8 cellular contexts compared by ENCODE assay signal in genomic region chr1:116667577-116668105, GRCh38. TPM values are rescaled to one million over a fixed set of nuclear protein-coding genes. Genes with fewer than 3 reads are reported as not detected.
DNase-seq lines count a peak whose midpoint lies in the region; ATAC-seq, FAIRE-seq and TF ChIP-seq lines count a peak whose summit lies in the region.

IGSF3 (minus strand) TSS chr1:116667733; CDS start chr1:116666326, 1,407 bp downstream.

- H3K27ac ChIP-seq in RWPE2 (ENCODE audit: poor library complexity, severe bottlenecking): peak within 1 kb of the TSS; percentile 8
- H3K27ac ChIP-seq in trophoblast cell (ENCODE audit: low read depth, low read length): peak within 1 kb of the TSS; percentile 65
- H3K27ac ChIP-seq in aorta (ENCODE audit: low read depth in 1 of 2, low read length in 2 of 2): no peak within 1 kb of the TSS

- H3K27me3 ChIP-seq in RWPE2 (ENCODE audit: insufficient read depth, poor library complexity, severe bottlenecking): no peaks in the 10 kb centered on the region
- no peaks in the 10 kb centered on the region for H3K27me3 ChIP-seq in trophoblast cell (ENCODE audit: insufficient read depth, low read length)
- no peaks in the 10 kb centered on the region for H3K27me3 ChIP-seq in aorta (ENCODE audit: control insufficient read depth in 1 of 2, insufficient read depth in 2 of 2, low read length in 1 of 2)

- peak within 1 kb of the TSS; percentile 87 for H2BK5ac ChIP-seq in trophoblast cell (ENCODE audit: low read depth, low read length, poor library complexity)

- peak within 1 kb of the TSS; percentile 88 for H2AK5ac ChIP-seq in trophoblast cell (ENCODE audit: low read length)

- H2BK12ac ChIP-seq in trophoblast cell (ENCODE audit: low read length): peak within 1 kb of the TSS; percentile 46

- peak within 1 kb of the TSS; percentile 61 for H3K4me3 Mint-ChIP-seq in activated naive CD4-positive, alpha-beta T cell treated with anti-CD3 and anti-CD28 coated beads for 36 hours

- peaks cover 20% of the 10 kb centered on the region for H3K79me2 ChIP-seq in trophoblast cell (ENCODE audit: control insufficient read depth, insufficient read depth, low read length, poor library complexity)

- peak within 1 kb of the TSS; percentile 66 for H2AFZ ChIP-seq in trophoblast cell (ENCODE audit: insufficient read depth, low read length, poor library complexity)

- H3K4ac ChIP-seq in trophoblast cell (ENCODE audit: low read depth, low read length): peak within 1 kb of the TSS; percentile 41

- no peak within 1 kb of the TSS for H3K23ac ChIP-seq in trophoblast cell (ENCODE audit: low read length)

- FAIRE-seq in GM12892 (lab: Jason Lieb, UNC): no peak

- 0 out of 2 replicates have a peak, but pooled peaks cover 5% of the 10 kb centered on the region for H3K36me3 ChIP-seq in RWPE2 (ENCODE audit: low read depth)
- peaks cover 2 to 6% of the 10 kb centered on the region in 2 experiments for H3K36me3 ChIP-seq in trophoblast cell (ENCODE audit: control insufficient read depth in 1 of 2, insufficient read depth in 2 of 2, low read length in 2 of 2)
- H3K36me3 ChIP-seq in aorta (ENCODE audit: control insufficient read depth in 1 of 2, insufficient read depth in 2 of 2, low read length in 1 of 2): no peaks in the 10 kb centered on the region

- no peaks in the 10 kb centered on the region for H3K36me3 Mint-ChIP-seq in activated naive CD4-positive, alpha-beta T cell treated with anti-CD3 and anti-CD28 coated beads for 36 hours (ENCODE audit: low read depth)

- no peaks in the 10 kb centered on the region for H3K9me3 Mint-ChIP-seq in activated naive CD4-positive, alpha-beta T cell treated with anti-CD3 and anti-CD28 coated beads for 36 hours

- H3K4me1 Mint-ChIP-seq in activated naive CD4-positive, alpha-beta T cell treated with anti-CD3 and anti-CD28 coated beads for 36 hours (ENCODE audit: low read depth): peaks cover 3% of the 10 kb centered on the region

- H2BK120ac ChIP-seq in trophoblast cell (ENCODE audit: insufficient read depth, low read length, poor library complexity): peak within 1 kb of the TSS; percentile 90

- intact Hi-C loops in activated naive CD4-positive, alpha-beta T cell treated with anti-CD3 and anti-CD28 coated beads for 36 hours (cut with micrococcal nuclease): loop anchor here (5.0 kb wide), 1 partner anchor 150 kb away; no protein-coding TSS in a partner anchor
- intact Hi-C loops in Right ventricle myocardium superior (cut with DNase I) (no loop called here), aorta (cut with DNase I) (no loop called here)

- peaks cover 7% of the 10 kb centered on the region for H3K4me1 ChIP-seq in RWPE2 (ENCODE audit: insufficient read depth, poor library complexity, severe bottlenecking)
- peaks cover 20 to 21% of the 10 kb centered on the region in 2 experiments for H3K4me1 ChIP-seq in trophoblast cell (ENCODE audit: control insufficient read depth in 1 of 2, insufficient read depth in 2 of 2, low read length in 2 of 2)
- no peaks in the 10 kb centered on the region for H3K4me1 ChIP-seq in aorta (ENCODE audit: control insufficient read depth in 1 of 2, insufficient read depth in 2 of 2, low read length in 2 of 2)

- ATAC-seq in RWPE2 (ENCODE audit: low read depth) (peak; percentile 85), Right ventricle myocardium superior (ENCODE audit: poor library complexity) (peak; percentile 94), aorta (ENCODE audit: low FRiP score) (peak; percentile 81)

- no peak within 1 kb of the TSS for H3K27ac Mint-ChIP-seq in activated naive CD4-positive, alpha-beta T cell treated with anti-CD3 and anti-CD28 coated beads for 36 hours

- H4K12ac ChIP-seq in trophoblast cell (ENCODE audit: low read depth, low read length): peak within 1 kb of the TSS; percentile 76

- H4K8ac ChIP-seq in trophoblast cell (ENCODE audit: low read depth, low read length): peak within 1 kb of the TSS; percentile 81

- WGBS in trophoblast cell (ENCODE audit: extremely low coverage, insufficient coverage, insufficient read length): no CpG with 5 or more reads among the region's 58 CpGs
- WGBS in aorta, 2 donors: 1 to 2% methylated on average over 35 to 58 of the region's 58 CpGs

- TF ChIP-seq CTCF in RWPE2 (IDR thresholded peaks at IDR 0.05; ENCODE audit: poor library complexity, severe bottlenecking): no peak

- peak within 1 kb of the TSS; percentile 86 for H3K14ac ChIP-seq in trophoblast cell (ENCODE audit: low read length)

- H3K4me3 ChIP-seq in RWPE2 (ENCODE audit: severe bottlenecking) (peak within 1 kb of the TSS; percentile 80), trophoblast cell (ENCODE audit: low read depth, low read length) (peak within 1 kb of the TSS; percentile 74), aorta (ENCODE audit: low read length in 2 of 2) (peak within 1 kb of the TSS; percentile 89 to 91)

- peaks cover 11% of the 10 kb centered on the region for H3K79me1 ChIP-seq in trophoblast cell (ENCODE audit: low read length)

- peak within 1 kb of the TSS; percentile 86 for H4K91ac ChIP-seq in trophoblast cell (ENCODE audit: low read depth, low read length)

- TF ChIP-seq POLR2A in GM12892 (IDR thresholded peaks at IDR 0.05; ENCODE audit: low read depth, low read length): no peak

- H3K4me2 ChIP-seq in trophoblast cell (ENCODE audit: low read length): peak within 1 kb of the TSS; percentile 76

- H3K9ac ChIP-seq in trophoblast cell (ENCODE audit: low read length): peak within 1 kb of the TSS; percentile 65

- H3K9me3 ChIP-seq in RWPE2 (ENCODE audit: severe bottlenecking) (no peaks in the 10 kb centered on the region), trophoblast cell (ENCODE audit: insufficient read depth, low read depth, low read length) (no peaks in the 10 kb centered on the region), aorta (ENCODE audit: control insufficient read depth, low read length) (no peaks in the 10 kb centered on the region)

- CTCF ChIA-PET in activated naive CD4-positive, alpha-beta T cell treated with anti-CD3 and anti-CD28 coated beads for 36 hours (lab: Charles Lee): interaction anchor here (0.6 to 1.4 kb wide), 3 partner anchors 40 to 93 kb away, joined by 3 to 4 read pairs (median 3); no protein-coding TSS in a partner anchor

- H3K27me3 Mint-ChIP-seq in activated naive CD4-positive, alpha-beta T cell treated with anti-CD3 and anti-CD28 coated beads for 36 hours (ENCODE audit: low read depth): peaks cover 45% of the 10 kb centered on the region

- H3K18ac ChIP-seq in trophoblast cell (ENCODE audit: low read length): peak within 1 kb of the TSS; percentile 56

- DNase-seq in GM12892 (ENCODE audit: insufficient read length) (peak; percentile 64), HUDEP-2 (lab: John Stamatoyannopoulos, UW; ENCODE audit: unreplicated experiment in 76 of 76) (peak in 42 of 76 experiments; percentile 9 to 63 (median 31)), RWPE2 (ENCODE audit: low spot score) (peak; percentile 76), Right ventricle myocardium superior (peak; percentile 89), trophoblast cell (peak; percentile 89 to 91), aorta (peak; percentile 77 to 89), cerebellar cortex (ENCODE audit: low spot score) (no peak)
- DNase-seq in activated naive CD4-positive, alpha-beta T cell treated with anti-CD3 and anti-CD28 coated beads for 36 hours: peak; percentile 53

RNA-seq across cellular contexts. Expression of gene IGSF3, which starts in this region (rescaled TPM):
- 5.0 TPM for polyA plus RNA-seq in GM12892 (2012; ENCODE audit: missing spikeins)
- under 1 TPM; 0.81 to 0.96 TPM for total RNA-seq in activated naive CD4-positive, alpha-beta T cell treated with anti-CD3 and anti-CD28 coated beads for 36 hours
- total RNA-seq in Right ventricle myocardium superior (17.5 TPM), aorta (1 to 10 TPM; 1.5 to 5.9 TPM)
- 74.5 and 75.3 TPM in 2 replicates for polyA plus RNA-seq in trophoblast cell (2013)
- polyA plus RNA-seq in aorta: under 1 TPM; 0.18 to 0.38 TPM

Comparison
In these comparisons a context has a peak if more than half of its experiments do, and no peak if none do; other contexts are left out.
1. Peak in DNase-seq in activated naive CD4-positive, alpha-beta T cell treated with anti-CD3 and anti-CD28 coated beads for 36 hours; RNA of the gene not detected or under 1 TPM.
2. H3K27ac ChIP-seq: peak in RWPE2 (single experiment) and trophoblast cell (single experiment); none in aorta (0 of 2).
3. Peak in every context shown above with its lines, with median percentiles within 50 percentile points of each other: ATAC-seq and H3K4me3 ChIP-seq.